9 cellular contexts compared by ENCODE assay signal in the genomic region with DNA sequence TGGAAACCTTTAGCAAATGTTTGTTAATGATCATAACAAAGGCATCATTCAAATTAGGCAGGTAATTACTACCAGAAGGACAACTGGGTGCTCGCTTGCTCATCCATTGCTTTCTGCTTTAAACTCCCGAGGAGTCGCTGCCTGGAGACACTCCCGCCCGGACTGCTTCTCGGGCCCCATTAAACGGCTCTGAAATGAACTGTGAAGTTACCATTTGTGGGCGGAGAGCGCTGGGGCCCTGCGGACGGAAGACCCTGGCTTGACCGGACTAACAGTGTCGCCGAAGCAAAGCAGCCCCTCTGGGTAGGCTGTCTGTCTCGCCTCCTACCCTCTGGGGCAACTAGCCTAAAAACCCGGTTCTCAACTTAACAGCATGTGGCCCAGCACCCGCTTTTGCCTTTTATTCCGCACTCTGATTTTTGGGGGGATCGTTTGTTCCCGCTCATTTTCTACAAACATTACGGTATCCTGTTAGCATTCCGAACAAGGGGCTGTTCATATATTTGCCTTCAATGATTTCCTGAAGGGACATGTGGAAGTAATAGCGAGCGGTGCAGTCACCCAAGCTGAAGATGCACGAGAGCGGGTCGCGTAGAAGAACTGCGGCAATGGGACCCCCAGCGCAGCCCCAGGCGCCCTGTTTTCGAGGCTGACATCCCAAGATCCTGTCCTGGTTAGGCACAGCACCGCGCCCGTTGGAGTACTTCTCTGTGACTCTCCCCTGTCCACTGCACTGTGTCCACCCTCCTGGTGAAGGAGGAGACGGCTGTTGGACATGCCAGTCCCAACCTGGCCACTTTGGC.
A peak's percentile ranks its signal among the peaks of the same experiment; 100 is the strongest.
DNase-seq lines count a peak whose midpoint lies in the region; ATAC-seq and TF ChIP-seq lines count a peak whose summit lies in the region.
"Had no signal": no experiment of that assay in that cellular context is flagged by ENCODE, and none has a peak within 500 bp of the region (broad histone marks: within the 10 kb centered on the region; RNA-seq: fewer than 3 reads in every experiment).

No MANE protein-coding gene starts in this region.

- peak; percentile 19 for ATAC-seq in GM21723 (IDR thresholded peaks at IDR 0.05; ENCODE audit: unreplicated experiment)

- peaks cover 24% of the 10 kb centered on the region for H3K4me1 Mint-ChIP-seq in nephron

- H3K9me2 ChIP-seq in SU-DHL-6 (replicated peaks; ENCODE audit: insufficient read depth, low read length) = no peaks in the 10 kb centered on the region

- H3K36me3 Mint-ChIP-seq in nephron (ENCODE audit: low read depth) = peaks cover 27% of the 10 kb centered on the region

- H3K27ac ChIP-seq in SU-DHL-6 (ENCODE audit: low read depth, low read length) = no peak overlapping the region
- H3K27ac ChIP-seq: epithelial cell of prostate had no signal

- H4K20me1 ChIP-seq in SU-DHL-6 (ENCODE audit: low read depth, low read length) = no peaks in the 10 kb centered on the region

- TF ChIP-seq CTCF in AG10803 (conservative IDR thresholded peaks at IDR 0.05; ENCODE audit: low read length) = no peak
- TF ChIP-seq CTCF in SU-DHL-6 (IDR thresholded peaks at IDR 0.05; ENCODE audit: insufficient read depth, low read length, poor library complexity, severe bottlenecking) = no peak
- TF ChIP-seq CTCF in nephron (IDR thresholded peaks at IDR 0.05; ENCODE audit: unreplicated experiment in 3 of 3) = no peak

- H3K9me3 ChIP-seq in SU-DHL-6 (ENCODE audit: insufficient read depth, low read length) = no peaks in the 10 kb centered on the region

- H3K4me3 Mint-ChIP-seq in nephron = peak overlapping the region; percentile 92 to 95 (median 95)

- no peaks in the 10 kb centered on the region for H3F3A ChIP-seq in SU-DHL-6 (ENCODE audit: insufficient read depth)

- H3K79me2 ChIP-seq in SU-DHL-6 (ENCODE audit: insufficient read depth, low read length) = no peaks in the 10 kb centered on the region

- H3K4me3 ChIP-seq in AG10803 (ENCODE audit: low read length) = peak overlapping the region; percentile 98
- no peak overlapping the region for H3K4me3 ChIP-seq in SU-DHL-6 (ENCODE audit: insufficient read depth, low read length, poor library complexity, severe bottlenecking)

- H3K4me2 ChIP-seq in SU-DHL-6 (ENCODE audit: low read depth, low read length, poor library complexity, severe bottlenecking) = peak overlapping the region; percentile 35

- peak overlapping the region; percentile 93 to 99 (median 98) for H3K27ac Mint-ChIP-seq in nephron

- peak; percentile 78 for DNase-seq in AG10803 (ENCODE audit: low read depth)
- DNase-seq in fibroblast of gingiva (ENCODE audit: low read depth) = peak; percentile 74
- no peak for DNase-seq in NK-92 (lab: John Stamatoyannopoulos, UW; ENCODE audit: unreplicated experiment)
- DNase-seq in T-helper 9 cell = no peak
- no peak for DNase-seq in SKM-1 (lab: John Stamatoyannopoulos, UW; ENCODE audit: unreplicated experiment)

- peaks cover 5% of the 10 kb centered on the region for H3K9me3 Mint-ChIP-seq in nephron

- no peak overlapping the region for H3K9ac ChIP-seq in SU-DHL-6 (ENCODE audit: low read length)

- H3K27me3 ChIP-seq in SU-DHL-6 (ENCODE audit: low read length) = no peaks in the 10 kb centered on the region

- no peak overlapping the region for H2AFZ ChIP-seq in SU-DHL-6 (ENCODE audit: low read depth, low read length, severe bottlenecking)

- no peaks in the 10 kb centered on the region for H3K36me3 ChIP-seq in SU-DHL-6 (ENCODE audit: low read length)

- peaks cover 97% of the 10 kb centered on the region for H3K27me3 Mint-ChIP-seq in nephron (ENCODE audit: low read depth)

Comparison
In these comparisons a context has a peak if more than half of its experiments do, and no peak if none do; other contexts are left out.
1. DNase-seq: peak in AG10803 (single experiment) and fibroblast of gingiva (single experiment); none in NK-92 (single experiment), T-helper 9 cell (single experiment) and SKM-1 (single experiment).